ENCODE assay signal across 29 cellular contexts in the genomic region with DNA sequence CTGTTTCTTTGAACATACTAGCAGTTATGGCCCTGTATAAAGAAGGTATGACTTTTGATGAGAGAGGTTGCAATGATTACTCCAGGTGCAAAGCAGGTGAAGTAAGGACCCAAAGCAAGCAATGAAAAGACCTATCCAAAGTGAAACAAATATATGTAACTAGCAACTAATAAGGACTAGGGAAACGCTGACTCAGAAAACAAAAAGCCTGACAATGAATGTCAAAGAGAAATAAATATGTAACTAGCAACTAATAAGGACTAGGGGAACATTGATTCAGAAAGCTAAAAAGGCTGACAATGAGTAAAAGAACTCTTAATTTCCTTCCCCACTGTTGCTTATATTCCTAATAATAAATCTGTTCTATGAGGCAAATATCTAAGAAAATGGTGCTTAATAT.
"Had no signal": no experiment of that assay in that cellular context is flagged by ENCODE, and none has a peak within 500 bp of the region (broad histone marks: within the 10 kb centered on the region; RNA-seq: fewer than 3 reads in every experiment).

No MANE protein-coding gene starts in this region.

- H3K36me3 ChIP-seq: ovary had no signal

- H3K9me3 ChIP-seq: ovary, psoas muscle, spleen, suprapubic skin, testis, tibial artery, upper lobe of left lung, vagina had no signal

- H3K4me2 ChIP-seq: neural progenitor cell, smooth muscle cell had no signal

- H3K27me3 ChIP-seq: neural progenitor cell, ovary, spleen, suprapubic skin, testis, tibial artery, upper lobe of left lung, vagina had no signal

- H3K4me3 ChIP-seq: neural progenitor cell, ovary, psoas muscle, skin epidermis, smooth muscle cell, spleen, suprapubic skin, testis, tibial artery, upper lobe of left lung, vagina had no signal

- H3K79me2 ChIP-seq: parathyroid adenoma had no signal

- H3K9ac ChIP-seq: neural progenitor cell, parathyroid adenoma had no signal

- ATAC-seq: natural killer cell; psoas muscle; right cardiac atrium; sciatic nerve; stimulated activated memory B cell treated with anti-CD40 and anti-IgM and Interleukin-4, amounts not matched to agents 10 μg/mL and 1 μg/mL and 100 μg/mL, for 72 hours; stimulated activated naive CD8-positive, alpha-beta T cell treated with anti-CD3 and anti-CD28 coated beads, Interleukin-15, amount 100 ng/mL, for 72 hours; stimulated activated naive CD8-positive, alpha-beta T cell treated with anti-CD3 and anti-CD28 coated beads, Interleukin-15, Interleukin-2, amounts not matched to agents 100 U/mL and 50 U/mL, for 24 hours had no signal

- FAIRE-seq: urothelium cell line had no signal

- H3K4me1 ChIP-seq: neural progenitor cell, psoas muscle, spleen, suprapubic skin, testis, tibial artery, upper lobe of left lung, vagina had no signal

- H2AFZ ChIP-seq: neural progenitor cell, parathyroid adenoma had no signal

- DNase-seq: natural killer cell; occipital lobe; ovary; posterior cingulate gyrus; psoas muscle; right cardiac atrium; spleen; stimulated activated CD4-positive, alpha-beta T cell treated with anti-CD3 and anti-CD28 coated beads, Interleukin-12 subunit alpha, Interleukin-12 subunit beta, amount 100 ng/mL, for 4 hours; stimulated activated CD4-positive, alpha-beta T cell treated with anti-CD3 and anti-CD28 coated beads, Interleukin-1b, Interleukin-23, amount 100 ng/mL, for 48 hours; stimulated activated CD4-positive, alpha-beta T cell treated with anti-CD3 and anti-CD28 coated beads, Interleukin-4, amount 100 ng/mL, for 1 hour; stimulated activated CD4-positive, alpha-beta T cell treated with anti-CD3 and anti-CD28 coated beads, Interleukin-4, amount 100 ng/mL, for 4 hours; stimulated activated CD8-positive, alpha-beta memory T cell treated with anti-CD3 and anti-CD28 coated beads, Interleukin-4, amount 100 ng/mL, for 48 hours; stimulated activated naive CD4-positive, alpha-beta T cell; stimulated activated naive CD8-positive, alpha-beta T cell treated with anti-CD3 and anti-CD28 coated beads, Interleukin-15, amount 100 ng/mL, for 72 hours; stimulated activated naive CD8-positive, alpha-beta T cell treated with anti-CD3 and anti-CD28 coated beads, Interleukin-15, Interleukin-2, amounts not matched to agents 100 U/mL and 50 U/mL, for 24 hours; substantia nigra; testis; tibial artery; trophoblast cell; upper lobe of left lung had no signal

- H3K27ac ChIP-seq: neural progenitor cell, ovary, parathyroid adenoma, psoas muscle, skin epidermis, spleen, suprapubic skin, testis, tibial artery, upper lobe of left lung, vagina had no signal
